8 cellular contexts compared by ENCODE assay signal in the genomic region with DNA sequence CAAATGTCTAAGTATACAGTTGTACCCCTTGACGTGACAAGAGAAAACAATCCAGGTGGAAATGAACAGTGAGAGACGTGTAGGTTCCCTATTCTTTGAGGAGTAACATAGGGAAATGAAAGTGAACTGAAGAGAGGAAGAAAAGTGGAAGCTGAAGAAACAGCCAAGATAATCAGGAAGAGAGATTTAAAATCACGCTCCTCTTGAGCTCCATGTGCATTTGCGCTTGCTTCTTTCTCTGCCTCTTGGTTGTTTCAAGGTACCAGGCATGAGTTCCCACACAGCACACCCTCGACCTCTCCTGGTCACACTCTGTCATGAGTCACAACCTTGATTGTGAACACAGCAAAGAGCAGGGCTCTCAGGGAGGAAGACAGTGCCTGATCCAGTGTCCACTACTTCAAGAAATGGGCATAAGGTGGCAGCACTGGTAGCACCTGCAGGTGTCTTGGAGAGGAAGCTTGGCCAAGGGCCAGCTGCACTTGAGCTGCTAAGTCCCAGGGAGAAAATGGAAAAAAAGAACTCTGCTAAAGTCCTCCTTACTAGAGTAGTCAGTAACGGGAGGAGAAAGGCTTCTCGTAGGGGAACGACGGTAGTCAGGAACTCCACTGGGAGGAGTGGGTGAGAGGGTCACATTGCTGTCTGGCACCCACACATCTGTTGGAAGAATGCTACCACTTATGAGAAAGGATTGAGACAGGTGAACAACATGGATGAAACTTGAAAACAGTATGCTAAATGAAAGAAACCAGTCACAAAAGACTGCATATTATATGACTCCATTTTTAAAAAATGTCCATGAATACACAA. TPM values are rescaled to one million over a fixed set of nuclear protein-coding genes. Genes with fewer than 3 reads are reported as not detected.
DNase-seq lines count a peak whose midpoint lies in the region; ATAC-seq and TF ChIP-seq lines count a peak whose summit lies in the region.

No MANE protein-coding gene starts in this region.

- peak overlapping the region; percentile 26 for H3K4me3 Mint-ChIP-seq in Caco-2 (ENCODE audit: unreplicated experiment)
- H3K4me3 Mint-ChIP-seq in osteocyte (ENCODE audit: unreplicated experiment) = no peak overlapping the region

- H3K27me3 ChIP-seq in Caco-2 (replicated peaks; ENCODE audit: control insufficient read depth, insufficient read depth, low read length) (no peaks in the 10 kb centered on the region), MG63 (no peaks in the 10 kb centered on the region)

- POLR2A ChIA-PET in Caco-2 (lab: Charles Lee) = interaction anchor here (0.5 to 1.6 kb wide), 4 partner anchors 15 to 149 kb away, joined by 3 to 14 read pairs (median 7); no protein-coding TSS in a partner anchor

- H3K4me3 ChIP-seq in Caco-2 (ENCODE audit: low read depth, low read length) (no peak overlapping the region), MG63 (no peak overlapping the region)

- CTCF ChIA-PET in Caco-2 (lab: Charles Lee) = interaction anchor here (0.5 to 2.0 kb wide), 27 partner anchors 15 to 177 kb away, joined by 3 to 38 read pairs (median 4); partner anchors contain the start of gene PIGV

- DNase-seq in Caco-2 (peak; percentile 79 to 84), MG63 (peak; percentile 70), SHP77 (lab: John Stamatoyannopoulos, UW) (peak; percentile 58 to 65), germinal center (ENCODE audit: low spot score) (peak; percentile 39), osteocyte (ENCODE audit: extremely low spot score, unreplicated experiment) (no peak)
- DNase-seq in activated gamma-delta T cell treated with anti-CD3 and anti-CD28 coated beads, Interleukin-2, amount 50 U/mL, for 16 hours (ENCODE audit: low read depth) = peak; percentile 34

- H3K9me3 Mint-ChIP-seq in Caco-2 (ENCODE audit: unreplicated experiment) (no peaks in the 10 kb centered on the region), osteocyte (ENCODE audit: unreplicated experiment) (no peaks in the 10 kb centered on the region)

- H3K36me3 ChIP-seq in Caco-2 (ENCODE audit: control insufficient read depth, insufficient read depth, low read length) (no peaks in the 10 kb centered on the region), MG63 (no peaks in the 10 kb centered on the region)

- TF ChIP-seq CTCF in Caco-2 (IDR thresholded peaks at IDR 0.05; ENCODE audit: insufficient read depth in 1 of 2, low read depth in 1 of 2, low read length in 1 of 2, severe bottlenecking in 1 of 2, unreplicated experiment in 1 of 2) (peak in 1 of 2 experiments; percentile 75), osteocyte (IDR thresholded peaks at IDR 0.05) (peak; percentile 68)

- H3K4me1 Mint-ChIP-seq in Caco-2 (ENCODE audit: low read depth, unreplicated experiment) = peaks cover 11% of the 10 kb centered on the region
- peaks cover 9% of the 10 kb centered on the region for H3K4me1 Mint-ChIP-seq in osteocyte (ENCODE audit: unreplicated experiment)

- ATAC-seq in GM21619 (IDR thresholded peaks at IDR 0.05; ENCODE audit: unreplicated experiment) = peak; percentile 86
- ATAC-seq in GM19467 (IDR thresholded peaks at IDR 0.05; ENCODE audit: unreplicated experiment) = no peak

- no peaks in the 10 kb centered on the region for H3K27me3 Mint-ChIP-seq in Caco-2 (ENCODE audit: insufficient read depth, unreplicated experiment)
- peaks cover 2% of the 10 kb centered on the region for H3K27me3 Mint-ChIP-seq in osteocyte (ENCODE audit: unreplicated experiment)

- H3K9me3 ChIP-seq in Caco-2 (no peaks in the 10 kb centered on the region), MG63 (no peaks in the 10 kb centered on the region)

- no TSS peak for BruUV-seq in Caco-2 (replicated peaks; lab: Mats Ljungman, UMichigan)

- no peaks in the 10 kb centered on the region for H3K4me1 ChIP-seq in Caco-2

- intact Hi-C loops in Caco-2 (cut with micrococcal nuclease; ENCODE audit: unreplicated experiment) = loop anchor here (1.0 kb wide), 3 partner anchors 15 to 112 kb away; no protein-coding TSS in a partner anchor

- H3K36me3 Mint-ChIP-seq in Caco-2 (ENCODE audit: insufficient read depth, unreplicated experiment) = no peaks in the 10 kb centered on the region
- no peaks in the 10 kb centered on the region for H3K36me3 Mint-ChIP-seq in osteocyte (ENCODE audit: unreplicated experiment)

- H3K27ac Mint-ChIP-seq in Caco-2 (ENCODE audit: unreplicated experiment) (no peak overlapping the region), osteocyte (ENCODE audit: unreplicated experiment) (no peak overlapping the region)

RNA-seq across cellular contexts. Expression of gene ARID1A, which starts 18.3 kb away (rescaled TPM):
- total RNA-seq in Caco-2 (2022) = 66.5 and 73.3 TPM in 2 replicates
- 5.5 and 14.6 TPM in 2 replicates for total RNA-seq in MG63 (2014; rRNA removed; shearing (Covaris generic); ENCODE audit: low replicate concordance)
- total RNA-seq in osteocyte = 70.0 and 78.7 TPM in 2 replicates
